Comparison of ENCODE assay signal across 10 cellular contexts in the genomic region with DNA sequence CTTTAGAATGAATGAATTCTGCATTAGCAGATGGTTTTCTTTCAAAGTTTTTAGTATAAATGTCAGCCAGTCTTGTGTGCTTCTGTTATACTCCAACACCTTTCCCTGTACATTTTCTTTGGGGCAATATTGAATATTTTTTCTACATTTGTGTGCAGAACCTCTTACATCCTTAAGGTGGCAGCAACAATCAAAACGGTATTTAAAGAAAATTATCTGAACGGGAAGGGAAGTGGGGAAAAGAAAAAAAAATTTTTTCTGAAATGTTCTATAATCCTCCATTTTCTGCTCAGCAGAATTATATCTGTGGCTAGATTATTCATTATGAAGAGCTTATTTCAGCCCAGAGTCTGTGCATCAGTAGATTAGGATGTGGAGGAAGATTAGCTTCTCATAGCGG.
DNase-seq lines count a peak whose midpoint lies in the region; ATAC-seq, FAIRE-seq and TF ChIP-seq lines count a peak whose summit lies in the region.
"Had no signal": no experiment of that assay in that cellular context is flagged by ENCODE, and none has a peak within 500 bp of the region (broad histone marks: within the 10 kb centered on the region; RNA-seq: fewer than 3 reads in every experiment).

No MANE protein-coding gene starts in this region.

- TF ChIP-seq POLR2A in A549 (IDR thresholded peaks at IDR 0.05; ENCODE audit: low read length) (no peak), esophagus muscularis mucosa (IDR thresholded peaks at IDR 0.05; ENCODE audit: low read depth) (no peak)

- 0 out of 3 replicates have a peak, but pooled peaks have one; percentile 17 for TF ChIP-seq CTCF in A549 (IDR thresholded peaks at IDR 0.05)
- TF ChIP-seq CTCF in GM12865 (IDR thresholded peaks at IDR 0.05; ENCODE audit: insufficient read depth, low read depth, low read length, missing control alignments), result peak; percentile 26
- peak; percentile 64 for TF ChIP-seq CTCF in OCI-LY1 (IDR thresholded peaks at IDR 0.05; ENCODE audit: low read length)
- TF ChIP-seq CTCF in esophagus muscularis mucosa (IDR thresholded peaks at IDR 0.05), result peak in 2 of 3 experiments; percentile 21 to 38

- no peak overlapping the region for H3K4me2 ChIP-seq in A549
- no peak overlapping the region for H3K4me2 ChIP-seq in OCI-LY1 (ENCODE audit: low read length)

- H3K4me1 ChIP-seq in A549 (no peaks in the 10 kb centered on the region), OCI-LY1 (ENCODE audit: insufficient read depth, low read length, severe bottlenecking) (no peaks in the 10 kb centered on the region), esophagus muscularis mucosa (peaks cover 0 to 9% (median 3%) of the 10 kb centered on the region in 4 donors)

- DNase-seq in A549 (ENCODE audit: low read depth in 1 of 2, low spot score in 1 of 2) (peak in 1 of 2 experiments; percentile 2), GM12865 (ENCODE audit: low read depth) (no peak), esophagus muscularis mucosa (ENCODE audit: extremely low spot score) (no peak), UCSD-AML1 (lab: John Stamatoyannopoulos, UW; ENCODE audit: unreplicated experiment) (no peak), NCI-H526 treated with DMSO at 0.1 percent for 48 hours (lab: John Stamatoyannopoulos, UW) (no peak)
- DNase-seq: COR-L47; stimulated activated naive CD4-positive, alpha-beta T cell had no signal

- H3K27me3 ChIP-seq in OCI-LY1 (ENCODE audit: insufficient read depth, low read length) (no peaks in the 10 kb centered on the region), esophagus muscularis mucosa (no peaks in the 10 kb centered on the region)

- H3K4me3 ChIP-seq in A549 (no peak overlapping the region), GM12865 (ENCODE audit: low read depth, low read length) (no peak overlapping the region), OCI-LY1 (ENCODE audit: low read depth, low read length, poor library complexity, severe bottlenecking) (no peak overlapping the region), esophagus muscularis mucosa (no peak overlapping the region)

- no peaks in the 10 kb centered on the region for H3K36me3 ChIP-seq in OCI-LY1 (ENCODE audit: insufficient read depth, low read length)
- H3K36me3 ChIP-seq in esophagus muscularis mucosa, result no peaks in the 10 kb centered on the region

- H3K27ac ChIP-seq in A549 (no peak overlapping the region), OCI-LY1 (ENCODE audit: low read depth, low read length, poor library complexity, severe bottlenecking) (no peak overlapping the region), esophagus muscularis mucosa (replicated peaks in 1 of 4) (no peak overlapping the region)

- WGBS in A549 (ENCODE audit: missing lambda C conversion rate), result 31% methylated on average over 3 of the region's 3 CpGs
- 45% methylated on average over 3 of the region's 3 CpGs for WGBS in esophagus muscularis mucosa

- H3K9me2 ChIP-seq in OCI-LY1 (ENCODE audit: low read depth, low read length), result no peaks in the 10 kb centered on the region

- POLR2A ChIA-PET in A549 (lab: Yijun Ruan, JAX), result no interaction called here

- no peak for ATAC-seq in A549
- ATAC-seq in GM19463 (IDR thresholded peaks at IDR 0.05; ENCODE audit: unreplicated experiment), result no peak
- no peak for ATAC-seq in GM21423 (IDR thresholded peaks at IDR 0.05; ENCODE audit: unreplicated experiment)

- FAIRE-seq in A549 (lab: Jason Lieb, UNC), result no peak

- H4K20me1 ChIP-seq in OCI-LY1 (ENCODE audit: insufficient read depth, low read length), result no peaks in the 10 kb centered on the region

- H3K79me2 ChIP-seq in OCI-LY1 (ENCODE audit: insufficient read depth, low read length), result no peaks in the 10 kb centered on the region

- TF ChIP-seq EP300 in A549 (IDR thresholded peaks at IDR 0.05) (no peak), esophagus muscularis mucosa (IDR thresholded peaks at IDR 0.05) (no peak)

- CTCF ChIA-PET in A549 (lab: Yijun Ruan, JAX), result interaction anchor here (0.6 to 0.8 kb wide), 3 partner anchors 11 to 215 kb away, joined by 3 read pairs; no protein-coding TSS in a partner anchor

- H3K9me3 ChIP-seq in A549 (no peaks in the 10 kb centered on the region), OCI-LY1 (ENCODE audit: low read length) (no peaks in the 10 kb centered on the region), esophagus muscularis mucosa (no peaks in the 10 kb centered on the region)

- TF ChIP-seq RAD21 in A549 (conservative IDR thresholded peaks at IDR 0.05 in 1 of 2, IDR thresholded peaks at IDR 0.05 in 1 of 2), result peak; percentile 21 to 25; a peak in 2 of 5 replicates

- H3F3A ChIP-seq in OCI-LY1 (ENCODE audit: insufficient read depth, low read length), result no peaks in the 10 kb centered on the region

- intact Hi-C loops in esophagus muscularis mucosa (cut with DNase I), result no loop called here

- no peak overlapping the region for H2AFZ ChIP-seq in OCI-LY1 (ENCODE audit: low read length)

- H3K9ac ChIP-seq in OCI-LY1 (ENCODE audit: low read length), result no peak overlapping the region

TF ChIP-seq in A549, 52 proteins besides CTCF, POLR2A, EP300 and RAD21:
- TF ChIP-seq HOXA7 (CRISPR knock-in tag; IDR thresholded peaks at IDR 0.05) (no peak), CHD2 (IDR thresholded peaks at IDR 0.05; ENCODE audit: low read length, partially characterized antibody) (no peak), NPAS2 (CRISPR knock-in tag; IDR thresholded peaks at IDR 0.05; ENCODE audit: borderline replicate concordance) (no peak), HOXB13 (CRISPR knock-in tag; IDR thresholded peaks at IDR 0.05; ENCODE audit: low read depth) (no peak), RARB (CRISPR knock-in tag; IDR thresholded peaks at IDR 0.05) (no peak), CBX2 (IDR thresholded peaks at IDR 0.05; ENCODE audit: borderline replicate concordance, low read depth) (no peak), ZNF302 (CRISPR knock-in tag; IDR thresholded peaks at IDR 0.05) (no peak), BHLHE40 (IDR thresholded peaks at IDR 0.05; ENCODE audit: low read depth, low read length) (no peak), CBX8 (IDR thresholded peaks at IDR 0.05) (no peak), HEYL (CRISPR knock-in tag; IDR thresholded peaks at IDR 0.05) (no peak), SMC3 (IDR thresholded peaks at IDR 0.05) (no peak)
- TF ChIP-seq, protein P1, sequence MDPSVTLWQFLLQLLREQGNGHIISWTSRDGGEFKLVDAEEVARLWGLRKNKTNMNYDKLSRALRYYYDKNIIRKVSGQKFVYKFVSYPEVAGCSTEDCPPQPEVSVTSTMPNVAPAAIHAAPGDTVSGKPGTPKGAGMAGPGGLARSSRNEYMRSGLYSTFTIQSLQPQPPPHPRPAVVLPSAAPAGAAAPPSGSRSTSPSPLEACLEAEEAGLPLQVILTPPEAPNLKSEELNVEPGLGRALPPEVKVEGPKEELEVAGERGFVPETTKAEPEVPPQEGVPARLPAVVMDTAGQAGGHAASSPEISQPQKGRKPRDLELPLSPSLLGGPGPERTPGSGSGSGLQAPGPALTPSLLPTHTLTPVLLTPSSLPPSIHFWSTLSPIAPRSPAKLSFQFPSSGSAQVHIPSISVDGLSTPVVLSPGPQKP (IDR thresholded peaks at IDR 0.05; ENCODE audit: low read depth, low read length), result no peak
- TF ChIP-seq, protein P2, sequence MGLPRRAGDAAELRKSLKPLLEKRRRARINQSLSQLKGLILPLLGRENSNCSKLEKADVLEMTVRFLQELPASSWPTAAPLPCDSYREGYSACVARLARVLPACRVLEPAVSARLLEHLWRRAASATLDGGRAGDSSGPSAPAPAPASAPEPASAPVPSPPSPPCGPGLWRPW (IDR thresholded peaks at IDR 0.05), result no peak
- TF ChIP-seq, protein P3, sequence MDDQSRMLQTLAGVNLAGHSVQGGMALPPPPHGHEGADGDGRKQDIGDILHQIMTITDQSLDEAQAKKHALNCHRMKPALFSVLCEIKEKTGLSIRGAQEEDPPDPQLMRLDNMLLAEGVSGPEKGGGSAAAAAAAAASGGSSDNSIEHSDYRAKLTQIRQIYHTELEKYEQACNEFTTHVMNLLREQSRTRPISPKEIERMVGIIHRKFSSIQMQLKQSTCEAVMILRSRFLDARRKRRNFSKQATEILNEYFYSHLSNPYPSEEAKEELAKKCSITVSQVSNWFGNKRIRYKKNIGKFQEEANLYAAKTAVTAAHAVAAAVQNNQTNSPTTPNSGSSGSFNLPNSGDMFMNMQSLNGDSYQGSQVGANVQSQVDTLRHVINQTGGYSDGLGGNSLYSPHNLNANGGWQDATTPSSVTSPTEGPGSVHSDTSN (IDR thresholded peaks at IDR 0.05), result no peak
- TF ChIP-seq, protein P4, sequence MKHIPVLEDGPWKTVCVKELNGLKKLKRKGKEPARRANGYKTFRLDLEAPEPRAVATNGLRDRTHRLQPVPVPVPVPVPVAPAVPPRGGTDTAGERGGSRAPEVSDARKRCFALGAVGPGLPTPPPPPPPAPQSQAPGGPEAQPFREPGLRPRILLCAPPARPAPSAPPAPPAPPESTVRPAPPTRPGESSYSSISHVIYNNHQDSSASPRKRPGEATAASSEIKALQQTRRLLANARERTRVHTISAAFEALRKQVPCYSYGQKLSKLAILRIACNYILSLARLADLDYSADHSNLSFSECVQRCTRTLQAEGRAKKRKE (CRISPR knock-in tag; IDR thresholded peaks at IDR 0.05; ENCODE audit: low read depth), result no peak
